8 cellular contexts compared by ENCODE assay signal in the genomic region with DNA sequence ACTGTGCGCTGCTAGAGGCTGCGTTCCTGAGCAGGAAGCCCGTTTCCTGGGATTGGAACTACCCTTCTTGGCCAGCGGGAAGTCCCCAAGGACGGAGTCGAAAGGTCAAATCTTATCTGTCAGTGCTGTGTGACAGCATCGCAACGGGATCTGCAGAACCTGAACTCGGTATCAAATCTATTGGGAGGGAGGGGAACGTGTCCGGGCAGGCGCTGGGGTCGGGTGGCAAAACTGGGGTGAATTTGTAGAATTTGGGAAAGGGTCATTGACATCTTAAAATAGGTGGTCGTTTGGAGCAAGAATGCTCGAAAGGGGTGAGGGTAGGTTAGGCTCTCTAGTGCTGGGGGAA. TPM values are rescaled to one million over a fixed set of nuclear protein-coding genes. Genes with fewer than 3 reads are reported as not detected.
DNase-seq lines count a peak whose midpoint lies in the region; ATAC-seq and TF ChIP-seq lines count a peak whose summit lies in the region.

No MANE protein-coding gene starts in this region.

- H3K4me3 Mint-ChIP-seq in activated CD8-positive, alpha-beta T cell treated with anti-CD3 and anti-CD28 coated beads, Interleukin-2, amount 10 ng/mL, durations not matched to agents 7 days and 5 days = peak overlapping the region; percentile 100
- H3K4me3 Mint-ChIP-seq in immature natural killer cell = peak overlapping the region; percentile 98 to 100 (median 100)

- H3K36me3 ChIP-seq in SK-N-SH (replicated peaks in 1 of 2; ENCODE audit: control insufficient read depth in 1 of 2, insufficient read depth in 2 of 2, low read length in 1 of 2) = peaks cover 18 to 21% of the 10 kb centered on the region in 2 experiments

- POLR2A ChIA-PET in SK-N-SH (lab: Yijun Ruan, JAX) = no interaction called here
- POLR2A ChIA-PET in activated CD8-positive, alpha-beta T cell treated with anti-CD3 and anti-CD28 coated beads, Interleukin-2, amount 10 ng/mL, durations not matched to agents 7 days and 5 days (lab: Charles Lee) = interaction anchor here (0.6 to 3.4 kb wide), 3 partner anchors 8 to 707 kb away, joined by 3 to 29 read pairs (median 4); partner anchors contain the start of gene APOBEC4

- peaks cover 5 to 32% of the 10 kb centered on the region in 2 experiments; a peak in 3 of 4 replicates for H3K4me1 ChIP-seq in SK-N-SH (ENCODE audit: control insufficient read depth in 1 of 2, insufficient read depth in 2 of 2, low read depth in 1 of 2, low read length in 1 of 2)

- no peaks in the 10 kb centered on the region for H3K9me2 ChIP-seq in SK-N-SH

- TF ChIP-seq EP300 in SK-N-SH (IDR thresholded peaks at IDR 0.05; ENCODE audit: borderline replicate concordance in 1 of 2, low read depth in 1 of 2, low read length in 1 of 2) = no peak

- peaks cover 16% of the 10 kb centered on the region for H3F3A ChIP-seq in SK-N-SH (replicated peaks; ENCODE audit: insufficient read depth)

- H3K4me1 Mint-ChIP-seq in activated CD8-positive, alpha-beta T cell treated with anti-CD3 and anti-CD28 coated beads, Interleukin-2, amount 10 ng/mL, durations not matched to agents 7 days and 5 days (ENCODE audit: low read depth) = peaks cover 28% of the 10 kb centered on the region
- H3K4me1 Mint-ChIP-seq in immature natural killer cell = peaks cover 44 to 52% of the 10 kb centered on the region in 2 donors

- peak overlapping the region; percentile 61 to 64 for H3K27ac ChIP-seq in SK-N-SH (ENCODE audit: low read depth in 2 of 2, low read length in 1 of 2)
- H3K27ac ChIP-seq in substantia nigra (ENCODE audit: low read depth, low read length, poor library complexity, severe bottlenecking) = peak overlapping the region; percentile 89

- H4K20me1 ChIP-seq in SK-N-SH (ENCODE audit: insufficient read depth) = peaks cover 32% of the 10 kb centered on the region

- H3K36me3 Mint-ChIP-seq in activated CD8-positive, alpha-beta T cell treated with anti-CD3 and anti-CD28 coated beads, Interleukin-2, amount 10 ng/mL, durations not matched to agents 7 days and 5 days (ENCODE audit: low read depth) = peaks cover 29% of the 10 kb centered on the region
- H3K36me3 Mint-ChIP-seq in immature natural killer cell = peaks cover 0 to 4% (median 0%) of the 10 kb centered on the region in 3 donors

- peak overlapping the region; percentile 85 to 92 for H3K4me3 ChIP-seq in SK-N-SH (ENCODE audit: low read depth in 2 of 2, low read length in 1 of 2)

- ATAC-seq in SK-N-SH treated with all-trans-retinoic acid at 6 μM for 48 hours (no peak), GM18519 (IDR thresholded peaks at IDR 0.05; ENCODE audit: low FRiP score, unreplicated experiment) (no peak), GM21576 (IDR thresholded peaks at IDR 0.05; ENCODE audit: unreplicated experiment) (no peak)
- ATAC-seq in activated CD8-positive, alpha-beta T cell treated with anti-CD3 and anti-CD28 coated beads, Interleukin-2, amount 10 ng/mL, durations not matched to agents 7 days and 5 days = no peak

- H3K27me3 Mint-ChIP-seq in activated CD8-positive, alpha-beta T cell treated with anti-CD3 and anti-CD28 coated beads, Interleukin-2, amount 10 ng/mL, durations not matched to agents 7 days and 5 days (ENCODE audit: low read depth) = peaks cover 12% of the 10 kb centered on the region
- H3K27me3 Mint-ChIP-seq in immature natural killer cell (ENCODE audit: low read depth in 3 of 3) = peaks cover 9 to 19% (median 13%) of the 10 kb centered on the region in 3 donors

- WGBS in SK-N-SH (ENCODE audit: low lambda C conversion rate) = under 1% methylated on average over 14 of the region's 15 CpGs

- H3K9ac ChIP-seq in SK-N-SH = peak overlapping the region; percentile 62; the same call in 1 of the 2 replicates

- DNase-seq in SK-N-SH (no peak), immature natural killer cell (no peak), substantia nigra (lab: John Stamatoyannopoulos, UW) (peak in 3 of 49 donors; percentile 38 to 56 (median 47)), OCI-M1 (lab: John Stamatoyannopoulos, UW) (no peak)
- no peak for DNase-seq in activated CD8-positive, alpha-beta T cell treated with anti-CD3 and anti-CD28 coated beads, Interleukin-2, amount 10 ng/mL, durations not matched to agents 7 days and 5 days

- TF ChIP-seq CTCF in SK-N-SH (IDR thresholded peaks at IDR 0.05) = no peak

- peaks cover 73% of the 10 kb centered on the region for H3K79me2 ChIP-seq in SK-N-SH (ENCODE audit: insufficient read depth)

- H3K4me2 ChIP-seq in SK-N-SH = peak overlapping the region; percentile 79

- CTCF ChIA-PET in SK-N-SH (lab: Yijun Ruan, JAX) = interaction anchor here (1.5 to 3.1 kb wide), 3 partner anchors 10 to 280 kb away, joined by 3 to 14 read pairs (median 11); no protein-coding TSS in a partner anchor
- CTCF ChIA-PET in activated CD8-positive, alpha-beta T cell treated with anti-CD3 and anti-CD28 coated beads, Interleukin-2, amount 10 ng/mL, durations not matched to agents 7 days and 5 days (lab: Charles Lee) = interaction anchor here (1.6 to 4.8 kb wide), 3 partner anchors 19 to 278 kb away, joined by 4 to 34 read pairs (median 12); no protein-coding TSS in a partner anchor

- no peaks in the 10 kb centered on the region for H3K9me3 ChIP-seq in SK-N-SH

- no peaks in the 10 kb centered on the region for H3K9me3 Mint-ChIP-seq in activated CD8-positive, alpha-beta T cell treated with anti-CD3 and anti-CD28 coated beads, Interleukin-2, amount 10 ng/mL, durations not matched to agents 7 days and 5 days (ENCODE audit: insufficient read depth)
- H3K9me3 Mint-ChIP-seq in immature natural killer cell = no peaks in the 10 kb centered on the region

- no peak for TF ChIP-seq RAD21 in SK-N-SH (IDR thresholded peaks at IDR 0.05; ENCODE audit: low read length)

- peak overlapping the region; percentile 86 for H2AFZ ChIP-seq in SK-N-SH (ENCODE audit: low read depth)

- H3K27me3 ChIP-seq in SK-N-SH (ENCODE audit: insufficient read depth) = no peaks in the 10 kb centered on the region

- peak overlapping the region; percentile 99 for H3K27ac Mint-ChIP-seq in activated CD8-positive, alpha-beta T cell treated with anti-CD3 and anti-CD28 coated beads, Interleukin-2, amount 10 ng/mL, durations not matched to agents 7 days and 5 days
- H3K27ac Mint-ChIP-seq in immature natural killer cell = peak overlapping the region; percentile 88 to 100 (median 98)

TF ChIP-seq in SK-N-SH, 30 proteins besides CTCF, POLR2A, EP300 and RAD21 (continues in another document):
- TF ChIP-seq CHD2 (IDR thresholded peaks at IDR 0.05; ENCODE audit: low read length, partially characterized antibody) (no peak), SMC3 (IDR thresholded peaks at IDR 0.05; ENCODE audit: low read depth, low read length) (no peak), MXI1 (IDR thresholded peaks at IDR 0.05; ENCODE audit: low read depth, low read length) (no peak), TCF12 (IDR thresholded peaks at IDR 0.05) (no peak), POLR2AphosphoS5 (IDR thresholded peaks at IDR 0.05; ENCODE audit: low read depth, low read length) (no peak), PBX3 (IDR thresholded peaks at IDR 0.05) (no peak)

TF ChIP-seq in SK-N-SH treated with all-trans-retinoic acid at 6 μM for 48 hours, 23 proteins besides CTCF, POLR2A, EP300 and RAD21 (continues in another document):
- TF ChIP-seq ESRRG (CRISPR knock-in tag; IDR thresholded peaks at IDR 0.05) (no peak), ZFP30 (CRISPR knock-in tag; IDR thresholded peaks at IDR 0.05) (no peak), CSDC2 (CRISPR knock-in tag; IDR thresholded peaks at IDR 0.05) (no peak), ZFP3 (CRISPR knock-in tag; IDR thresholded peaks at IDR 0.05) (no peak), ARNTL (CRISPR knock-in tag; IDR thresholded peaks at IDR 0.05; ENCODE audit: borderline replicate concordance, low read depth) (no peak), SNAI2 (CRISPR knock-in tag; IDR thresholded peaks at IDR 0.05) (no peak), ZNF565 (CRISPR knock-in tag; conservative IDR thresholded peaks at IDR 0.05; ENCODE audit: low read depth) (no peak), BACH2 (CRISPR knock-in tag; IDR thresholded peaks at IDR 0.05; ENCODE audit: borderline replicate concordance) (no peak)
- TF ChIP-seq, protein P1, sequence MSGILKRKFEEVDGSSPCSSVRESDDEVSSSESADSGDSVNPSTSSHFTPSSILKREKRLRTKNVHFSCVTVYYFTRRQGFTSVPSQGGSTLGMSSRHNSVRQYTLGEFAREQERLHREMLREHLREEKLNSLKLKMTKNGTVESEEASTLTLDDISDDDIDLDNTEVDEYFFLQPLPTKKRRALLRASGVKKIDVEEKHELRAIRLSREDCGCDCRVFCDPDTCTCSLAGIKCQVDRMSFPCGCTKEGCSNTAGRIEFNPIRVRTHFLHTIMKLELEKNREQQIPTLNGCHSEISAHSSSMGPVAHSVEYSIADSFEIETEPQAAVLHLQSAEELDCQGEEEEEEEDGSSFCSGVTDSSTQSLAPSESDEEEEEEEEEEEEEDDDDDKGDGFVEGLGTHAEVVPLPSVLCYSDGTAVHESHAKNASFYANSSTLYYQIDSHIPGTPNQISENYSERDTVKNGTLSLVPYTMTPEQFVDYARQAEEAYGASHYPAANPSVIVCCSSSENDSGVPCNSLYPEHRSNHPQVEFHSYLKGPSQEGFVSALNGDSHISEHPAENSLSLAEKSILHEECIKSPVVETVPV (CRISPR knock-in tag; IDR thresholded peaks at IDR 0.05) = no peak

RNA-seq across cellular contexts. Expression of gene ARPC5, which starts 0.7 kb away (rescaled TPM):
- polyA plus RNA-seq in SK-N-SH (2012; rRNA removed) (66.8 and 97.6 TPM in 2 replicates), immature natural killer cell (100 to 1,000 TPM; 638 to 995 (median 763) TPM)
- polyA plus RNA-seq in SK-N-SH (2012; cell fraction: cytosol; rRNA removed) = 112 and 139 TPM in 2 replicates
- 20.6 and 46.8 TPM in 2 replicates for polyA plus RNA-seq in SK-N-SH (2012; cell fraction: nucleus; rRNA removed)
- total RNA-seq in activated CD8-positive, alpha-beta T cell treated with anti-CD3 and anti-CD28 coated beads, Interleukin-2, amount 10 ng/mL, durations not matched to agents 7 days and 5 days = 100 to 1,000 TPM; 271 to 274 TPM

RNA-seq across cellular contexts. Expression of gene APOBEC4, which starts 16.8 kb away (rescaled TPM):
- not detected in 2 replicates for polyA plus RNA-seq in SK-N-SH (2012; rRNA removed)
- polyA plus RNA-seq in SK-N-SH (2012; cell fraction: cytosol; rRNA removed) = not detected in 2 replicates
- polyA plus RNA-seq in SK-N-SH (2012; cell fraction: nucleus; rRNA removed) = not detected in 2 replicates
- total RNA-seq in activated CD8-positive, alpha-beta T cell treated with anti-CD3 and anti-CD28 coated beads, Interleukin-2, amount 10 ng/mL, durations not matched to agents 7 days and 5 days = not detected
- polyA plus RNA-seq in immature natural killer cell = not detected

RNA-seq across cellular contexts. Expression of gene NCF2, which starts 46.0 kb away (rescaled TPM):
- 2.0 and 6.0 TPM in 2 replicates for polyA plus RNA-seq in SK-N-SH (2012; rRNA removed)
- 2.7 and 2.8 TPM in 2 replicates for polyA plus RNA-seq in SK-N-SH (2012; cell fraction: cytosol; rRNA removed)
- polyA plus RNA-seq in SK-N-SH (2012; cell fraction: nucleus; rRNA removed) = 2.1 and 3.1 TPM in 2 replicates
- total RNA-seq in activated CD8-positive, alpha-beta T cell treated with anti-CD3 and anti-CD28 coated beads, Interleukin-2, amount 10 ng/mL, durations not matched to agents 7 days and 5 days = 10 to 100 TPM in 1 of 2 experiments, 1 to 10 TPM in 1; 9.2 to 10.3 TPM
- polyA plus RNA-seq in immature natural killer cell = 10 to 100 TPM in 1 of 3 donors, 1 to 10 TPM in 2; 1.5 to 13.3 (median 3.7) TPM

Comparison
In these comparisons a context has a peak if more than half of its experiments do, and no peak if none do; other contexts are left out.
1. RNA of gene ARPC5, which starts 0.7 kb away (polyA plus RNA-seq): 638 to 995 TPM in immature natural killer cell; 20.6 to 139 TPM in SK-N-SH; every median in the first group is over 4 times any median in the second.